Comparison of ENCODE assay signal across 8 cellular contexts in genomic region chr7:45088821-45089313, GRCh38. TPM values are rescaled to one million over a fixed set of nuclear protein-coding genes. Genes with fewer than 3 reads are reported as not detected.
A peak's percentile ranks its signal among the peaks of the same experiment; 100 is the strongest.
DNase-seq lines count a peak whose midpoint lies in the region; ATAC-seq and TF ChIP-seq lines count a peak whose summit lies in the region.

NACAD (minus strand) TSS chr7:45088969; CDS start chr7:45088894, 75 bp downstream.

- peaks cover 0 to 20% (median 14%) of the 10 kb centered on the region in 6 donors for H3K4me1 ChIP-seq in spleen

- DNase-seq in ELR (ENCODE audit: low read depth) (peak; percentile 50), NCI-H69 (lab: John Stamatoyannopoulos, UW) (peak; percentile 92), cerebellum (ENCODE audit: low spot score) (peak; percentile 93), kidney glomerular epithelial cell (lab: John Stamatoyannopoulos, UW) (peak; percentile 13), spleen (peak; percentile 77), NCI-H1092 (lab: John Stamatoyannopoulos, UW) (no peak)

- TF ChIP-seq POLR2A in spleen (IDR thresholded peaks at IDR 0.05), result no peak

- peaks cover 0 to 25% (median 11%) of the 10 kb centered on the region in 7 donors for H3K27me3 ChIP-seq in spleen (replicated peaks in 1 of 7)

- peak within 1 kb of the TSS in 7 of 8 donors; percentile 3 to 68 (median 36) for H3K27ac ChIP-seq in spleen

- peak within 1 kb of the TSS; percentile 23 to 77 (median 47) for H3K4me3 ChIP-seq in spleen

- no peak for ATAC-seq in HG02840 (IDR thresholded peaks at IDR 0.05; ENCODE audit: low FRiP score, unreplicated experiment)
- no peak for ATAC-seq in HG03378 (IDR thresholded peaks at IDR 0.05; ENCODE audit: unreplicated experiment)

- H3K9me3 ChIP-seq in spleen, result peaks cover 0 to 11% (median 7%) of the 10 kb centered on the region in 8 donors

- no peak for TF ChIP-seq CTCF in spleen (IDR thresholded peaks at IDR 0.05 in 8 of 11, conservative IDR thresholded peaks at IDR 0.05 in 3 of 11)

- intact Hi-C loops in spleen (cut with DNase I; ENCODE audit: low total_unique reads), result no loop called here

- 0 to 4% (median 2%) methylated on average over 11 to 50 of the region's 50 CpGs for WGBS in spleen, 5 donors

- no peaks in the 10 kb centered on the region for H3K36me3 ChIP-seq in spleen

RNA-seq across cellular contexts. Expression of gene NACAD, which starts in this region (rescaled TPM):
- total RNA-seq in cerebellum (6.8 TPM), spleen (1 to 10 TPM; 1.2 to 6.2 (median 3.4) TPM)
- 1 to 10 TPM in 1 of 3 donors, under 1 TPM in 2; 0.30 to 1.0 (median 0.30) TPM for polyA plus RNA-seq in spleen
